ENCODE assay signal across 19 cellular contexts in genomic region chr16:54076006-54076504, GRCh38.
"Had no signal": no experiment of that assay in that cellular context is flagged by ENCODE, and none has a peak within 500 bp of the region (broad histone marks: within the 10 kb centered on the region; RNA-seq: fewer than 3 reads in every experiment).

No MANE protein-coding gene starts in this region.

- H3K4me3 ChIP-seq: esophagus muscularis mucosa, gastrocnemius medialis, heart right ventricle, mucosa of descending colon, psoas muscle, spleen, tibial artery had no signal

- ATAC-seq: effector memory CD8-positive, alpha-beta T cell; gastrocnemius medialis; heart right ventricle; left cardiac atrium; mucosa of descending colon; naive thymus-derived CD8-positive, alpha-beta T cell; psoas muscle; sciatic nerve; stimulated activated memory B cell treated with anti-CD40 and anti-IgM and Interleukin-4, amounts not matched to agents 10 μg/mL and 1 μg/mL and 100 μg/mL, for 72 hours had no signal

- H3K36me3 ChIP-seq: esophagus muscularis mucosa, gastrocnemius medialis, heart right ventricle, neutrophil, tibial artery had no signal

- H3K27me3 Mint-ChIP-seq: effector memory CD8-positive, alpha-beta T cell; naive thymus-derived CD8-positive, alpha-beta T cell; stimulated activated memory B cell treated with anti-CD40 and anti-IgM and Interleukin-4, amounts not matched to agents 10 μg/mL and 1 μg/mL and 100 μg/mL, for 72 hours; stimulated activated naive CD8-positive, alpha-beta T cell treated with anti-CD3 and anti-CD28 coated beads, Interleukin-15, Interleukin-2, amounts not matched to agents 100 ng/mL and 50 ng/mL, for 24 hours had no signal

- H3K9me3 ChIP-seq: esophagus muscularis mucosa, gastrocnemius medialis, heart right ventricle, mucosa of descending colon, neutrophil, psoas muscle, spleen, tibial artery had no signal

- H3K27ac Mint-ChIP-seq: effector memory CD8-positive, alpha-beta T cell; naive thymus-derived CD8-positive, alpha-beta T cell; stimulated activated memory B cell treated with anti-CD40 and anti-IgM and Interleukin-4, amounts not matched to agents 10 μg/mL and 1 μg/mL and 100 μg/mL, for 72 hours; stimulated activated naive CD8-positive, alpha-beta T cell treated with anti-CD3 and anti-CD28 coated beads, Interleukin-15, Interleukin-2, amounts not matched to agents 100 ng/mL and 50 ng/mL, for 24 hours had no signal

- H3K9me3 Mint-ChIP-seq: effector memory CD8-positive, alpha-beta T cell; naive thymus-derived CD8-positive, alpha-beta T cell; stimulated activated memory B cell treated with anti-CD40 and anti-IgM and Interleukin-4, amounts not matched to agents 10 μg/mL and 1 μg/mL and 100 μg/mL, for 72 hours; stimulated activated naive CD8-positive, alpha-beta T cell treated with anti-CD3 and anti-CD28 coated beads, Interleukin-15, Interleukin-2, amounts not matched to agents 100 ng/mL and 50 ng/mL, for 24 hours had no signal

- H3K27me3 ChIP-seq: esophagus muscularis mucosa, gastrocnemius medialis, heart right ventricle, neutrophil, spleen, tibial artery had no signal

- DNase-seq: cortex of kidney; effector memory CD8-positive, alpha-beta T cell; gastrocnemius medialis; heart right ventricle; hypothalamus; left cardiac atrium; mucosa of descending colon; naive thymus-derived CD8-positive, alpha-beta T cell; psoas muscle; spleen; stimulated activated CD4-positive, alpha-beta T cell treated with anti-CD3 and anti-CD28 coated beads, Interleukin-15, amount 100 ng/mL, for 24 hours; stimulated activated CD4-positive, alpha-beta T cell treated with anti-CD3 and anti-CD28 coated beads, Interleukin-1b, Interleukin-23, amount 100 ng/mL, for 48 hours; stimulated activated CD4-positive, alpha-beta T cell treated with anti-CD3 and anti-CD28 coated beads, Interleukin-4, amount 100 ng/mL, for 24 hours; tibial artery had no signal

- H3K4me3 Mint-ChIP-seq: effector memory CD8-positive, alpha-beta T cell; naive thymus-derived CD8-positive, alpha-beta T cell; stimulated activated memory B cell treated with anti-CD40 and anti-IgM and Interleukin-4, amounts not matched to agents 10 μg/mL and 1 μg/mL and 100 μg/mL, for 72 hours; stimulated activated naive CD8-positive, alpha-beta T cell treated with anti-CD3 and anti-CD28 coated beads, Interleukin-15, Interleukin-2, amounts not matched to agents 100 ng/mL and 50 ng/mL, for 24 hours had no signal

- H3K27ac ChIP-seq: esophagus muscularis mucosa, gastrocnemius medialis, heart right ventricle, neutrophil, psoas muscle, spleen, tibial artery had no signal
